In genomic region chr7:2662273-2663120, GRCh38 we compare ENCODE assay signal across 14 cellular contexts. TPM values are rescaled to one million over a fixed set of nuclear protein-coding genes. Genes with fewer than 3 reads are reported as not detected.
"Had no signal": no experiment of that assay in that cellular context is flagged by ENCODE, and none has a peak within 500 bp of the region (broad histone marks: within the 10 kb centered on the region; RNA-seq: fewer than 3 reads in every experiment).

No MANE protein-coding gene starts in this region.

- DNase-seq: activated CD4-positive, alpha-beta memory T cell treated with anti-CD3 and anti-CD28 coated beads, Interleukin-2, amount 10 ng/mL, durations not matched to agents 7 days and 5 days; activated CD8-positive, alpha-beta memory T cell treated with anti-CD3 and anti-CD28 coated beads, Interleukin-2, amount 50 U/mL, for 4 hours; activated naive CD4-positive, alpha-beta T cell; effector memory CD8-positive, alpha-beta T cell; hippocampal formation; kidney glomerular epithelial cell; natural killer cell; occipital lobe; stimulated activated CD4-positive, alpha-beta T cell treated with anti-CD3 and anti-CD28 coated beads, Interleukin-4, amount 100 ng/mL, for 4 hours; uterus had no signal

- H3K9me3 Mint-ChIP-seq: activated CD4-positive, alpha-beta memory T cell treated with anti-CD3 and anti-CD28 coated beads, Interleukin-2, amount 10 ng/mL, durations not matched to agents 7 days and 5 days; effector memory CD8-positive, alpha-beta T cell; natural killer cell had no signal

- H3K4me3 Mint-ChIP-seq: activated CD4-positive, alpha-beta memory T cell treated with anti-CD3 and anti-CD28 coated beads, Interleukin-2, amount 10 ng/mL, durations not matched to agents 7 days and 5 days; effector memory CD8-positive, alpha-beta T cell; natural killer cell had no signal

- H3K36me3 Mint-ChIP-seq: natural killer cell had no signal

- H3K4me1 Mint-ChIP-seq: activated CD4-positive, alpha-beta memory T cell treated with anti-CD3 and anti-CD28 coated beads, Interleukin-2, amount 10 ng/mL, durations not matched to agents 7 days and 5 days had no signal

- H3K27ac ChIP-seq: ascending aorta, coronary artery, prostate gland, uterus had no signal

- H3K4me1 ChIP-seq: ascending aorta, prostate gland, uterus had no signal

- ATAC-seq: effector memory CD8-positive, alpha-beta T cell; natural killer cell had no signal

- H3K27ac Mint-ChIP-seq: activated CD4-positive, alpha-beta memory T cell treated with anti-CD3 and anti-CD28 coated beads, Interleukin-2, amount 10 ng/mL, durations not matched to agents 7 days and 5 days; effector memory CD8-positive, alpha-beta T cell; natural killer cell had no signal

- H3K9me3 ChIP-seq: ascending aorta, prostate gland, uterus had no signal

- H3K27me3 ChIP-seq: ascending aorta, uterus had no signal

- H3K4me3 ChIP-seq: ascending aorta, coronary artery, prostate gland, stomach, uterus had no signal

- H3K36me3 ChIP-seq: prostate gland, uterus had no signal

RNA-seq across cellular contexts. Expression of gene AMZ1, which starts 25.5 kb away (rescaled TPM):
- total RNA-seq: ascending aorta had no signal
- polyA plus RNA-seq: stomach had no signal
